Comparison of ENCODE assay signal across 8 cellular contexts in genomic region chr6:41733707-41734665, GRCh38. TPM values are rescaled to one million over a fixed set of nuclear protein-coding genes. Genes with fewer than 3 reads are reported as not detected.
DNase-seq lines count a peak whose midpoint lies in the region; ATAC-seq and TF ChIP-seq lines count a peak whose summit lies in the region.

No MANE protein-coding gene starts in this region.

- peak overlapping the region; percentile 11 for H4K8ac ChIP-seq in trophoblast cell (ENCODE audit: low read depth, low read length)

- H2BK5ac ChIP-seq in trophoblast cell (ENCODE audit: low read depth, low read length, poor library complexity), result no peak overlapping the region

- peak overlapping the region; percentile 21 for H3K4ac ChIP-seq in trophoblast cell (ENCODE audit: low read depth, low read length)

- TF ChIP-seq POLR2A in heart left ventricle (IDR thresholded peaks at IDR 0.05) (peak in 1 of 2 donors; percentile 44), upper lobe of left lung (IDR thresholded peaks at IDR 0.05) (peak in 3 of 4 donors; percentile 12 to 82 (median 18))

- H3K27ac ChIP-seq in heart left ventricle, result peak overlapping the region; percentile 98 to 100 (median 98)
- H3K27ac ChIP-seq in trophoblast cell (ENCODE audit: low read depth, low read length), result peak overlapping the region; percentile 6
- H3K27ac ChIP-seq in upper lobe of left lung, result peak overlapping the region; percentile 94 to 99 (median 96)

- H2AFZ ChIP-seq in trophoblast cell (ENCODE audit: insufficient read depth, low read length, poor library complexity), result peak overlapping the region; percentile 56

- WGBS in heart left ventricle, 4 donors, result 0 to 2% (median 1%) methylated on average over 35 to 73 of the region's 73 CpGs
- no CpG with 5 or more reads among the region's 73 CpGs for WGBS in trophoblast cell (ENCODE audit: extremely low coverage, insufficient coverage, insufficient read length)
- 0 to 2% methylated on average over 3 to 68 of the region's 73 CpGs for WGBS in upper lobe of left lung, 2 donors

- DNase-seq in EH (ENCODE audit: low read depth) (peak; percentile 84), LoVo (ENCODE audit: low spot score) (peak; percentile 7), adipocyte (ENCODE audit: low read depth) (peak; percentile 91), heart left ventricle (peak; percentile 78 to 89 (median 83)), trophoblast cell (peak in 1 of 2 donors; percentile 32), upper lobe of left lung (peak; percentile 80 to 95)

- H3K36me3 ChIP-seq in adipocyte (ENCODE audit: control insufficient read depth, insufficient read depth, low read length, severe bottlenecking) (no peaks in the 10 kb centered on the region), heart left ventricle (peaks cover 0 to 3% (median 0%) of the 10 kb centered on the region in 9 donors), trophoblast cell (ENCODE audit: control insufficient read depth in 1 of 2, insufficient read depth in 2 of 2, low read length in 2 of 2) (no peaks in the 10 kb centered on the region), upper lobe of left lung (peaks cover 0 to 2% (median 0%) of the 10 kb centered on the region in 4 donors)

- peak overlapping the region; percentile 8 for H3K14ac ChIP-seq in trophoblast cell (ENCODE audit: low read length)

- TF ChIP-seq EP300 in upper lobe of left lung (IDR thresholded peaks at IDR 0.05), result no peak

- H3K79me2 ChIP-seq in trophoblast cell (ENCODE audit: control insufficient read depth, insufficient read depth, low read length, poor library complexity), result peaks cover 8% of the 10 kb centered on the region

- peak overlapping the region; percentile 96 for H3K4me2 ChIP-seq in trophoblast cell (ENCODE audit: low read length)

- H2BK12ac ChIP-seq in trophoblast cell (ENCODE audit: low read length), result no peak overlapping the region

- H2AK5ac ChIP-seq in trophoblast cell (ENCODE audit: low read length), result no peak overlapping the region

- peaks cover 28% of the 10 kb centered on the region for H3K4me1 ChIP-seq in adipocyte (ENCODE audit: control insufficient read depth, insufficient read depth, low read length)
- peaks cover 14 to 58% (median 47%) of the 10 kb centered on the region in 12 donors for H3K4me1 ChIP-seq in heart left ventricle
- peaks cover 19 to 22% of the 10 kb centered on the region in 2 experiments for H3K4me1 ChIP-seq in trophoblast cell (ENCODE audit: control insufficient read depth in 1 of 2, insufficient read depth in 2 of 2, low read length in 2 of 2)
- H3K4me1 ChIP-seq in upper lobe of left lung, result peaks cover 29 to 50% (median 40%) of the 10 kb centered on the region in 4 donors

- H4K12ac ChIP-seq in trophoblast cell (ENCODE audit: low read depth, low read length), result no peak overlapping the region

- peak overlapping the region; percentile 69 for H3K18ac ChIP-seq in trophoblast cell (ENCODE audit: low read length)

- peaks cover 20% of the 10 kb centered on the region for H3K79me1 ChIP-seq in trophoblast cell (ENCODE audit: low read length)

- H3K9ac ChIP-seq in adipocyte (ENCODE audit: low read length), result peak overlapping the region; percentile 71
- H3K9ac ChIP-seq in trophoblast cell (ENCODE audit: low read length), result no peak overlapping the region

- H3K23ac ChIP-seq in trophoblast cell (ENCODE audit: low read length), result no peak overlapping the region

- intact Hi-C loops in heart left ventricle (cut with DNase I), result loop anchor here in 8 of 10 donors (1.0 to 2.0 kb wide), 4 partner anchors 27 to 51 kb away; partner anchors contain the start of gene FRS3 (in 2 of the 8)

- no peaks in the 10 kb centered on the region for H3K27me3 ChIP-seq in adipocyte (replicated peaks; ENCODE audit: control insufficient read depth, insufficient read depth, low read length)
- no peaks in the 10 kb centered on the region for H3K27me3 ChIP-seq in heart left ventricle
- H3K27me3 ChIP-seq in trophoblast cell (ENCODE audit: insufficient read depth, low read length), result no peaks in the 10 kb centered on the region
- no peaks in the 10 kb centered on the region for H3K27me3 ChIP-seq in upper lobe of left lung

- peak in 1 of 12 donors; percentile 3 for TF ChIP-seq CTCF in heart left ventricle (IDR thresholded peaks at IDR 0.05)
- peak in 1 of 6 experiments; percentile 15 for TF ChIP-seq CTCF in upper lobe of left lung (IDR thresholded peaks at IDR 0.05)

- ATAC-seq in GM21825 (IDR thresholded peaks at IDR 0.05; ENCODE audit: unreplicated experiment), result peak; percentile 43
- ATAC-seq in SK-N-SH treated with all-trans-retinoic acid at 6 μM for 48 hours, result peak; percentile 86
- peak; percentile 51 to 76 (median 72) for ATAC-seq in heart left ventricle
- ATAC-seq in upper lobe of left lung (ENCODE audit: low FRiP score in 2 of 2), result peak; percentile 83 to 84

- H3K9me3 ChIP-seq in adipocyte (ENCODE audit: control insufficient read depth, low read length), result no peaks in the 10 kb centered on the region
- no peaks in the 10 kb centered on the region for H3K9me3 ChIP-seq in heart left ventricle
- H3K9me3 ChIP-seq in trophoblast cell (ENCODE audit: insufficient read depth, low read depth, low read length), result no peaks in the 10 kb centered on the region
- H3K9me3 ChIP-seq in upper lobe of left lung, result no peaks in the 10 kb centered on the region

- H3K4me3 ChIP-seq in adipocyte (ENCODE audit: low read length) (peak overlapping the region; percentile 82), heart left ventricle (peak overlapping the region; percentile 75 to 100 (median 96)), trophoblast cell (ENCODE audit: low read depth, low read length) (peak overlapping the region; percentile 75), upper lobe of left lung (peak overlapping the region; percentile 76 to 98 (median 93))

- H4K91ac ChIP-seq in trophoblast cell (ENCODE audit: low read depth, low read length), result peak overlapping the region; percentile 25

- no peak overlapping the region for H2BK120ac ChIP-seq in trophoblast cell (ENCODE audit: insufficient read depth, low read length, poor library complexity)

TF ChIP-seq in SK-N-SH treated with all-trans-retinoic acid at 6 μM for 48 hours, 23 proteins besides CTCF, POLR2A, EP300 and RAD21 (continues in another document):
- TF ChIP-seq CSRNP3 (CRISPR knock-in tag; IDR thresholded peaks at IDR 0.05) (no peak), POU6F1 (CRISPR knock-in tag; IDR thresholded peaks at IDR 0.05; ENCODE audit: borderline replicate concordance, low read depth) (no peak), PPARA (CRISPR knock-in tag; IDR thresholded peaks at IDR 0.05; ENCODE audit: borderline replicate concordance) (no peak), CSDC2 (CRISPR knock-in tag; IDR thresholded peaks at IDR 0.05) (no peak)

RNA-seq across cellular contexts. Expression of gene TFEB, which starts 1.4 kb away (rescaled TPM):
- total RNA-seq in heart left ventricle (10 to 100 TPM; 26.2 to 47.2 (median 41.1) TPM), upper lobe of left lung (10 to 100 TPM; 20.2 to 46.0 (median 27.3) TPM)
- 10 to 100 TPM; 37.7 to 40.1 TPM for polyA plus RNA-seq in heart left ventricle
- polyA plus RNA-seq in trophoblast cell (2013), result 25.4 and 27.9 TPM in 2 replicates

RNA-seq across cellular contexts. Expression of gene PGC, which starts 13.2 kb away (rescaled TPM):
- total RNA-seq in heart left ventricle (not detected), upper lobe of left lung (1,000 to 10,000 TPM in 2 of 6 donors, 100 to 1,000 TPM in 4; 241 to 4,380 (median 659) TPM)
- polyA plus RNA-seq in heart left ventricle, result 1 to 10 TPM in 1 of 2 donors, not detected in 1; 1.1 TPM
- 14.2 and 17.6 TPM in 2 replicates for polyA plus RNA-seq in trophoblast cell (2013)

RNA-seq across cellular contexts. Expression of gene FRS3, which starts 45.7 kb away (rescaled TPM):
- total RNA-seq in heart left ventricle (1 to 10 TPM; 3.8 to 6.8 (median 5.1) TPM), upper lobe of left lung (10 to 100 TPM in 1 of 6 donors, 1 to 10 TPM in 5; 4.1 to 26.2 (median 6.8) TPM)
- polyA plus RNA-seq in heart left ventricle, result 1 to 10 TPM; 3.2 to 5.7 TPM
- polyA plus RNA-seq in trophoblast cell (2013), result 3.6 and 4.1 TPM in 2 replicates

RNA-seq across cellular contexts. Expression of gene PRICKLE4, which starts 46.6 kb away (rescaled TPM):
- total RNA-seq in heart left ventricle (1 to 10 TPM; 1.1 to 3.7 (median 1.9) TPM), upper lobe of left lung (100 to 1,000 TPM in 1 of 6 donors, 10 to 100 TPM in 4, 1 to 10 TPM in 1; 9.3 to 133 (median 14.6) TPM)
- 1 to 10 TPM; 1.9 to 3.9 TPM for polyA plus RNA-seq in heart left ventricle
- 0.29 and 0.36 TPM in 2 replicates for polyA plus RNA-seq in trophoblast cell (2013)

RNA-seq across cellular contexts. Expression of gene TOMM6, which starts 53.5 kb away (rescaled TPM):
- total RNA-seq in heart left ventricle (100 to 1,000 TPM; 158 to 225 (median 182) TPM), upper lobe of left lung (100 to 1,000 TPM in 3 of 6 donors, 10 to 100 TPM in 2, 1 to 10 TPM in 1; 7.3 to 169 (median 96.9) TPM)
- 100 to 1,000 TPM; 171 to 277 TPM for polyA plus RNA-seq in heart left ventricle
- 214 and 233 TPM in 2 replicates for polyA plus RNA-seq in trophoblast cell (2013)

Comparison
In these comparisons a context has a peak if more than half of its experiments do, and no peak if none do; other contexts are left out.
1. H3K27ac ChIP-seq: peak in every context shown above with its lines; median percentile 98 in heart left ventricle; 96 in upper lobe of left lung; 6 in trophoblast cell.
2. RNA of gene PGC, which starts 13.2 kb away (total RNA-seq): 241 to 4,380 TPM in upper lobe of left lung; not detected in heart left ventricle; every median in the first group is over 100 times any median in the second.
3. Peak in every context shown above with its lines, with median percentiles within 50 percentile points of each other: ATAC-seq and H3K4me3 ChIP-seq.